ENCODE assay signal across 18 cellular contexts in genomic region chr12:41917181-41917580, GRCh38.
A peak's percentile ranks its signal among the peaks of the same experiment; 100 is the strongest.
DNase-seq lines count a peak whose midpoint lies in the region; ATAC-seq and TF ChIP-seq lines count a peak whose summit lies in the region.
"Had no signal": no experiment of that assay in that cellular context is flagged by ENCODE, and none has a peak within 500 bp of the region (broad histone marks: within the 10 kb centered on the region; RNA-seq: fewer than 3 reads in every experiment).

No MANE protein-coding gene starts in this region.

- H3K4me2 ChIP-seq in OCI-LY3 (ENCODE audit: low read length), result 0 out of 2 replicates have a peak overlapping the region, but pooled peaks have one; percentile 10
- no peak overlapping the region for H3K4me2 ChIP-seq in mesenchymal stem cell (ENCODE audit: low read length, poor library complexity, severe bottlenecking)

- H3K9me3 ChIP-seq in OCI-LY3 (ENCODE audit: insufficient read depth, low read length), result no peaks in the 10 kb centered on the region
- H3K9me3 ChIP-seq in mesenchymal stem cell (ENCODE audit: control insufficient read depth, low read length), result no peaks in the 10 kb centered on the region

- no peak overlapping the region for H4K8ac ChIP-seq in mesenchymal stem cell (ENCODE audit: low read length)

- no peak overlapping the region for H3K4me3 Mint-ChIP-seq in stimulated activated naive B cell treated with anti-CD40 and anti-IgM and Interleukin-4, amounts not matched to agents 10 μg/mL and 1 μg/mL and 100 μg/mL, for 72 hours
- H3K4me3 Mint-ChIP-seq: B cell; CD4-positive, alpha-beta T cell; IgD-negative memory B cell had no signal

- no peak overlapping the region for H2BK15ac ChIP-seq in mesenchymal stem cell (ENCODE audit: low read depth, poor library complexity, severe bottlenecking)

- H2BK12ac ChIP-seq in mesenchymal stem cell (ENCODE audit: low read length in 2 of 2), result no peak overlapping the region

- ATAC-seq in GM18870 (IDR thresholded peaks at IDR 0.05; ENCODE audit: unreplicated experiment) (peak; percentile 63), GM21529 (IDR thresholded peaks at IDR 0.05; ENCODE audit: unreplicated experiment) (peak; percentile 55), HG03108 (IDR thresholded peaks at IDR 0.05; ENCODE audit: unreplicated experiment) (peak; percentile 58), HG02610 (IDR thresholded peaks at IDR 0.05; ENCODE audit: unreplicated experiment) (no peak)
- no peak for ATAC-seq in stimulated activated naive B cell treated with anti-CD40 and anti-IgM and Interleukin-4, amounts not matched to agents 10 μg/mL and 1 μg/mL and 100 μg/mL, for 72 hours (replicated peaks)

- H3K9ac ChIP-seq in OCI-LY3 (ENCODE audit: low read length) (no peak overlapping the region), mesenchymal stem cell (ENCODE audit: low read length) (no peak overlapping the region)

- H2BK120ac ChIP-seq in mesenchymal stem cell (ENCODE audit: low read depth, low read length), result no peak overlapping the region

- H3K4me1 ChIP-seq in OCI-LY3 (ENCODE audit: low read length) (peaks cover 9% of the 10 kb centered on the region), mesenchymal stem cell (ENCODE audit: control insufficient read depth, insufficient read depth, low read depth, low read length) (no peaks in the 10 kb centered on the region)

- H3K9me3 Mint-ChIP-seq in stimulated activated naive B cell treated with anti-CD40 and anti-IgM and Interleukin-4, amounts not matched to agents 10 μg/mL and 1 μg/mL and 100 μg/mL, for 72 hours, result peaks cover 0 to 4% of the 10 kb centered on the region in 2 donors
- H3K9me3 Mint-ChIP-seq: CD4-positive, alpha-beta T cell; GM23338 had no signal

- peaks cover 6% of the 10 kb centered on the region in 2 donors for H3K27me3 Mint-ChIP-seq in stimulated activated naive B cell treated with anti-CD40 and anti-IgM and Interleukin-4, amounts not matched to agents 10 μg/mL and 1 μg/mL and 100 μg/mL, for 72 hours

- H3K27me3 ChIP-seq in OCI-LY3 (ENCODE audit: low read depth, low read length) (0 out of 2 replicates have a peak, but pooled peaks cover 3% of the 10 kb centered on the region), mesenchymal stem cell (ENCODE audit: control insufficient read depth in 1 of 2, insufficient read depth in 1 of 2, low read length in 2 of 2) (no peaks in the 10 kb centered on the region)

- no peak overlapping the region for H2BK5ac ChIP-seq in mesenchymal stem cell (ENCODE audit: low read depth, low read length, poor library complexity, severe bottlenecking)

- no peak for DNase-seq in mesenchymal stem cell
- no peak for DNase-seq in stimulated activated naive CD4-positive, alpha-beta T cell (lab: John Stamatoyannopoulos, UW)
- DNase-seq in stimulated activated naive B cell treated with anti-CD40 and anti-IgM and Interleukin-4, amounts not matched to agents 10 μg/mL and 1 μg/mL and 100 μg/mL, for 72 hours, result no peak
- DNase-seq: ACHN; C1 segment of cervical spinal cord; Calu3; CD4-positive, alpha-beta T cell; DMS 273 treated with DMSO at 0.1 percent for 48 hours; H7; KG1 had no signal

- H2AFZ ChIP-seq in OCI-LY3 (ENCODE audit: low read depth, low read length) (no peak overlapping the region), mesenchymal stem cell (ENCODE audit: low read depth, low read length) (no peak overlapping the region)

- TF ChIP-seq CTCF in OCI-LY3 (IDR thresholded peaks at IDR 0.05; ENCODE audit: low read depth, low read length), result no peak

- no peak overlapping the region for H3K4me3 ChIP-seq in OCI-LY3 (ENCODE audit: low read length)
- H3K4me3 ChIP-seq in mesenchymal stem cell (ENCODE audit: insufficient read depth in 1 of 2, low read depth in 1 of 2, low read length in 2 of 2), result no peak overlapping the region

- H3K79me2 ChIP-seq in OCI-LY3 (ENCODE audit: low read length), result no peaks in the 10 kb centered on the region

- no peak overlapping the region for H2AK5ac ChIP-seq in mesenchymal stem cell (ENCODE audit: low read length, severe bottlenecking)

- no peak overlapping the region for H3K27ac Mint-ChIP-seq in stimulated activated naive B cell treated with anti-CD40 and anti-IgM and Interleukin-4, amounts not matched to agents 10 μg/mL and 1 μg/mL and 100 μg/mL, for 72 hours
- H3K27ac Mint-ChIP-seq: B cell; CD4-positive, alpha-beta T cell; IgD-negative memory B cell had no signal

- H3K4ac ChIP-seq in mesenchymal stem cell (ENCODE audit: low read depth in 1 of 2, low read length in 2 of 2), result no peak overlapping the region

- no peaks in the 10 kb centered on the region for H3K36me3 Mint-ChIP-seq in stimulated activated naive B cell treated with anti-CD40 and anti-IgM and Interleukin-4, amounts not matched to agents 10 μg/mL and 1 μg/mL and 100 μg/mL, for 72 hours
- H3K36me3 Mint-ChIP-seq: IgD-negative memory B cell had no signal

- H3K4me1 Mint-ChIP-seq in stimulated activated naive B cell treated with anti-CD40 and anti-IgM and Interleukin-4, amounts not matched to agents 10 μg/mL and 1 μg/mL and 100 μg/mL, for 72 hours, result peaks cover 5 to 10% of the 10 kb centered on the region in 2 donors

- H3K79me1 ChIP-seq in mesenchymal stem cell (replicated peaks; ENCODE audit: low read length, poor library complexity, severe bottlenecking), result no peaks in the 10 kb centered on the region

- H3K14ac ChIP-seq in mesenchymal stem cell (ENCODE audit: low read length in 2 of 2), result no peak overlapping the region

- H4K91ac ChIP-seq in mesenchymal stem cell (ENCODE audit: low read length), result no peak overlapping the region

- H3K23ac ChIP-seq in mesenchymal stem cell (ENCODE audit: low read length in 2 of 2), result no peak overlapping the region

- no peaks in the 10 kb centered on the region for H4K20me1 ChIP-seq in OCI-LY3 (ENCODE audit: insufficient read depth, low read length)

- H3K27ac ChIP-seq in OCI-LY3 (ENCODE audit: low read length) (no peak overlapping the region), mesenchymal stem cell (ENCODE audit: low read length, poor library complexity, severe bottlenecking) (no peak overlapping the region)

- H3K36me3 ChIP-seq in OCI-LY3 (replicated peaks; ENCODE audit: low read depth, low read length) (no peaks in the 10 kb centered on the region), mesenchymal stem cell (ENCODE audit: control insufficient read depth in 1 of 2, insufficient read depth in 2 of 2, low read depth in 1 of 2, low read length in 2 of 2) (no peaks in the 10 kb centered on the region)

- H3K18ac ChIP-seq in mesenchymal stem cell (ENCODE audit: low read depth in 1 of 2, low read length in 2 of 2), result no peak overlapping the region

Comparison
In these comparisons a context has a peak if more than half of its experiments do, and no peak if none do; other contexts are left out.
1. ATAC-seq: peak in GM18870 (single experiment), GM21529 (single experiment) and HG03108 (single experiment); none in HG02610 (single experiment) and stimulated activated naive B cell treated with anti-CD40 and anti-IgM and Interleukin-4, amounts not matched to agents 10 μg/mL and 1 μg/mL and 100 μg/mL, for 72 hours (0 of 2).